In genomic region chr15:69410290-69410874, GRCh38 we compare ENCODE assay signal across 9 cellular contexts. TPM values are rescaled to one million over a fixed set of nuclear protein-coding genes. Genes with fewer than 3 reads are reported as not detected.
DNase-seq lines count a peak whose midpoint lies in the region; ATAC-seq and TF ChIP-seq lines count a peak whose summit lies in the region.
"Had no signal": no experiment of that assay in that cellular context is flagged by ENCODE, and none has a peak within 500 bp of the region (broad histone marks: within the 10 kb centered on the region; RNA-seq: fewer than 3 reads in every experiment).

No MANE protein-coding gene starts in this region.

- peaks cover 2% of the 10 kb centered on the region for H3K4me1 ChIP-seq in RWPE2 (ENCODE audit: insufficient read depth, poor library complexity, severe bottlenecking)
- H3K4me1 ChIP-seq in naive thymus-derived CD4-positive, alpha-beta T cell (ENCODE audit: control insufficient read depth in 2 of 2, insufficient read depth in 2 of 2, low read length in 2 of 2): peaks cover 0 to 4% of the 10 kb centered on the region in 2 donors

- in situ Hi-C loops in Caki2 (cut with HindIII; ENCODE audit: low pct_unique_long_range_greater_than_20kb, low sequenced_read_pairs): no loop called here

- no peak overlapping the region for H3K27ac Mint-ChIP-seq in naive thymus-derived CD4-positive, alpha-beta T cell
- H3K27ac Mint-ChIP-seq: IgD-negative memory B cell had no signal

- DNase-seq in Caki2 (ENCODE audit: low read depth): peak; percentile 61
- no peak for DNase-seq in HFF-Myc (ENCODE audit: extremely low read depth, low read depth)
- no peak for DNase-seq in RWPE2 (ENCODE audit: low spot score)
- peak; percentile 72 for DNase-seq in glomerular visceral epithelial cell (ENCODE audit: extremely low spot score)
- no peak for DNase-seq in sciatic nerve (ENCODE audit: low spot score)
- DNase-seq in naive thymus-derived CD4-positive, alpha-beta T cell: no peak
- DNase-seq in left colon: no peak

- POLR2A ChIA-PET in naive thymus-derived CD4-positive, alpha-beta T cell (lab: Charles Lee): interaction anchor here (2.1 kb wide), 1 partner anchor 42 kb away, joined by 10 read pairs; the partner anchor contains the start of gene RPLP1

- no peaks in the 10 kb centered on the region for H3K27me3 ChIP-seq in RWPE2 (ENCODE audit: insufficient read depth, poor library complexity, severe bottlenecking)
- H3K27me3 ChIP-seq in naive thymus-derived CD4-positive, alpha-beta T cell (ENCODE audit: control insufficient read depth in 2 of 2, insufficient read depth in 2 of 2, low read length in 2 of 2): peaks cover 2 to 3% of the 10 kb centered on the region in 2 donors

- H3K4me3 ChIP-seq in HFF-Myc (replicated peaks; ENCODE audit: low read depth, low read length) (no peak overlapping the region), RWPE2 (ENCODE audit: severe bottlenecking) (no peak overlapping the region)
- H3K4me3 ChIP-seq in naive thymus-derived CD4-positive, alpha-beta T cell (ENCODE audit: low read length): no peak overlapping the region

- H3K9me3 Mint-ChIP-seq in naive thymus-derived CD4-positive, alpha-beta T cell: peaks cover 0 to 2% (median 0%) of the 10 kb centered on the region in 11 donors
- H3K9me3 Mint-ChIP-seq: IgD-negative memory B cell had no signal

- no peaks in the 10 kb centered on the region for H3K36me3 Mint-ChIP-seq in naive thymus-derived CD4-positive, alpha-beta T cell
- H3K36me3 Mint-ChIP-seq: IgD-negative memory B cell had no signal

- TF ChIP-seq CTCF in HFF-Myc (IDR thresholded peaks at IDR 0.05; ENCODE audit: low read depth, low read length, missing control alignments) (peak; percentile 44), RWPE2 (IDR thresholded peaks at IDR 0.05; ENCODE audit: poor library complexity, severe bottlenecking) (peak; percentile 98)

- ATAC-seq in RWPE2 (ENCODE audit: low read depth) (peak; percentile 72), sciatic nerve (no peak), HG03571 (IDR thresholded peaks at IDR 0.05; ENCODE audit: unreplicated experiment) (no peak), left colon (no peak)
- no peak for ATAC-seq in naive thymus-derived CD4-positive, alpha-beta T cell

- no peak overlapping the region for H3K4me3 Mint-ChIP-seq in naive thymus-derived CD4-positive, alpha-beta T cell

- peaks cover 0 to 12% (median 7%) of the 10 kb centered on the region in 7 donors for H3K4me1 Mint-ChIP-seq in naive thymus-derived CD4-positive, alpha-beta T cell

- H3K27me3 Mint-ChIP-seq in naive thymus-derived CD4-positive, alpha-beta T cell: peaks cover 5 to 17% (median 13%) of the 10 kb centered on the region in 5 donors

- CTCF ChIA-PET in naive thymus-derived CD4-positive, alpha-beta T cell (lab: Charles Lee): no interaction called here

- no peaks in the 10 kb centered on the region for H3K9me3 ChIP-seq in RWPE2 (ENCODE audit: severe bottlenecking)
- H3K9me3 ChIP-seq in naive thymus-derived CD4-positive, alpha-beta T cell (ENCODE audit: control insufficient read depth in 2 of 3, low read length in 3 of 3): no peaks in the 10 kb centered on the region

- no peak overlapping the region for H3K27ac ChIP-seq in RWPE2 (ENCODE audit: poor library complexity, severe bottlenecking)
- no peak overlapping the region for H3K27ac ChIP-seq in naive thymus-derived CD4-positive, alpha-beta T cell (ENCODE audit: low read depth, low read length)

- peaks cover 3% of the 10 kb centered on the region for H3K36me3 ChIP-seq in RWPE2 (ENCODE audit: low read depth)
- H3K36me3 ChIP-seq in naive thymus-derived CD4-positive, alpha-beta T cell (ENCODE audit: control insufficient read depth in 2 of 3, insufficient read depth in 3 of 3, low read length in 3 of 3): no peaks in the 10 kb centered on the region

- intact Hi-C loops in sciatic nerve (cut with DNase I): no loop called here
- intact Hi-C loops in naive thymus-derived CD4-positive, alpha-beta T cell (cut with micrococcal nuclease): loop anchor here (10.0 kb wide), 2 partner anchors 596 to 1136 kb away; partner anchors contain the start of gene FEM1B (in 2 of the 2)
- intact Hi-C loops in left colon (cut with DNase I, micrococcal nuclease): no loop called here

RNA-seq across cellular contexts. Expression of gene KIF23, which starts 3.8 kb away (rescaled TPM):
- 20.6 and 25.1 TPM in 2 replicates for total RNA-seq in Caki2 (2014; rRNA removed; shearing (Covaris generic); ENCODE audit: low replicate concordance)
- total RNA-seq in sciatic nerve (11.8 TPM), left colon (1 to 10 TPM; 4.0 to 8.7 TPM)
- total RNA-seq in naive thymus-derived CD4-positive, alpha-beta T cell: 10 to 100 TPM in 1 of 5 experiments, 1 to 10 TPM in 1, under 1 TPM in 2, not detected in 1; 0.30 to 39.4 (median 0.72) TPM
- not detected for polyA plus RNA-seq in naive thymus-derived CD4-positive, alpha-beta T cell

RNA-seq across cellular contexts. Expression of gene RPLP1, which starts 42.2 kb away (rescaled TPM):
- 41.6 and 70.1 TPM in 2 replicates for total RNA-seq in Caki2 (2014; rRNA removed; shearing (Covaris generic); ENCODE audit: low replicate concordance)
- total RNA-seq in sciatic nerve (1,014 TPM), left colon (1,000 to 10,000 TPM; 1,228 to 1,338 TPM)
- total RNA-seq in naive thymus-derived CD4-positive, alpha-beta T cell: 1,000 to 10,000 TPM; 1,719 to 2,941 (median 2,467) TPM
- 1,000 to 10,000 TPM; 2,508 to 3,527 TPM for polyA plus RNA-seq in naive thymus-derived CD4-positive, alpha-beta T cell

Comparison
In these comparisons a context has a peak if more than half of its experiments do, and no peak if none do; other contexts are left out.
1. DNase-seq: peak in Caki2 (single experiment) and glomerular visceral epithelial cell (single experiment); none in HFF-Myc (single experiment), RWPE2 (single experiment), sciatic nerve (single experiment), naive thymus-derived CD4-positive, alpha-beta T cell (0 of 9) and left colon (0 of 2).
2. RNA of gene RPLP1, which starts 42.2 kb away (total RNA-seq): 1,719 to 2,941 TPM in naive thymus-derived CD4-positive, alpha-beta T cell, 1,228 to 1,338 TPM in left colon and 1,014 TPM in sciatic nerve (single experiment); 41.6 to 70.1 TPM in Caki2; every median in the first group is over 10 times any median in the second.
3. intact Hi-C loops: an anchor here in naive thymus-derived CD4-positive, alpha-beta T cell (10.0 kb wide); none called in sciatic nerve and left colon.